18 cellular contexts compared by ENCODE assay signal in the genomic region with DNA sequence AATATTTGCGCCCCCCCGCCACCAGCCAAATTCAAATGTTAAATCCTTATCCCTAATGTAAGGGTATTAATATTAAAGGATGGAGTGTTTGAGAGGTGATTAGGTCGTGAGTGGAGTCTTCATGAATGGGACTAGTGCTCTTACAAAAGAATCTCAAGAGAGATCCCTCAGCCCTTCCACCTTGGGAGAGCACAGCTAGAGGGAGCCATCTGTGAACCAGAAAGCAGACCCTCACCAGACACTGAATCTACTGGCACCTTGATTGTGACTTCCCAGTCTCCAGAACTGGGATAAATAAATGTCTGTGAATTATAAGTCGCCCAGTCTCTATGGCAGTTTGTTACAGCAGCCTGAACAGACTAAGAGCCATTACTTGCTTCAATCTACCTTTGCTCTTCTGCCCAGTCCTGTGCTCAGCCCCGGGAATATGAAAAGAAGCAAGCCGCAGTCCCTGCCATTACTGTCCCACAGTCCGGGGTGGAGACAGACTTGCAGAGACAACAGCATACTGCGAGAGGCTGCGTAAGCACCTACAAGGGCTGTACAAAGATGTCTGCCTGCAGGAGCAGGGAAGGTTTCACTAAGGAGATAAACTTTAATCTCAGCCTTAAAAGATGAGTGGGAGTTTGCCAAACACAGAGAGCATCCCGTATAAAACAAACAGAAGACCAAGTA.
A peak's percentile ranks its signal among the peaks of the same experiment; 100 is the strongest.
DNase-seq lines count a peak whose midpoint lies in the region; ATAC-seq, FAIRE-seq and TF ChIP-seq lines count a peak whose summit lies in the region.
"Had no signal": no experiment of that assay in that cellular context is flagged by ENCODE, and none has a peak within 500 bp of the region (broad histone marks: within the 10 kb centered on the region; RNA-seq: fewer than 3 reads in every experiment).

No MANE protein-coding gene starts in this region.

- H2BK120ac ChIP-seq in mesendoderm (ENCODE audit: low read depth, low read length) = no peak overlapping the region

- H3K4me3 ChIP-seq in MM.1S (ENCODE audit: low read length) = no peak overlapping the region
- H3K4me3 ChIP-seq in astrocyte (ENCODE audit: insufficient read depth, low read depth, low read length) = no peak overlapping the region
- no peak overlapping the region for H3K4me3 ChIP-seq in mesendoderm (ENCODE audit: low read length)
- H3K4me3 ChIP-seq in aorta (ENCODE audit: low read length in 2 of 2) = no peak overlapping the region
- H3K4me3 ChIP-seq: BLaER1, GM12878 had no signal

- H3K36me3 Mint-ChIP-seq in astrocyte (ENCODE audit: low read depth, unreplicated experiment) (no peaks in the 10 kb centered on the region), T-cell (no peaks in the 10 kb centered on the region)
- H3K36me3 Mint-ChIP-seq: CD4-positive, alpha-beta memory T cell had no signal

- no peak overlapping the region for H4K5ac ChIP-seq in mesendoderm (ENCODE audit: low read length)

- no peak overlapping the region for H3K23ac ChIP-seq in mesendoderm (ENCODE audit: low read length)

- no peak for DNase-seq in MM.1S
- no peak for DNase-seq in astrocyte (ENCODE audit: low read depth)
- DNase-seq in mesendoderm = peak; percentile 24
- DNase-seq in DMS 273 treated with DMSO at 0.1 percent for 48 hours (lab: John Stamatoyannopoulos, UW) = no peak
- no peak for DNase-seq in T-cell
- DNase-seq in aorta = no peak
- no peak for DNase-seq in GM12892 (ENCODE audit: insufficient read length)
- DNase-seq: CD4-positive, alpha-beta memory T cell; EL; HCEC 1CT; Kasumi-1; NCI-H1105; NCI-H2081; NCI-H446 treated with DMSO at 0.1 percent for 48 hours had no signal

- no peaks in the 10 kb centered on the region for H3K9me3 Mint-ChIP-seq in astrocyte (ENCODE audit: unreplicated experiment)
- H3K9me3 Mint-ChIP-seq in T-cell = no peaks in the 10 kb centered on the region

- H3K9ac ChIP-seq in MM.1S (ENCODE audit: low read length) = no peak overlapping the region
- peak overlapping the region; percentile 23 for H3K9ac ChIP-seq in astrocyte (ENCODE audit: low read length)
- H3K9ac ChIP-seq in mesendoderm (ENCODE audit: low read length) = no peak overlapping the region
- H3K9ac ChIP-seq: BLaER1 had no signal

- no peak overlapping the region for H3K4me2 ChIP-seq in MM.1S (ENCODE audit: low read depth, low read length)
- peak overlapping the region; percentile 64 for H3K4me2 ChIP-seq in astrocyte (ENCODE audit: low read length)
- H3K4me2 ChIP-seq in mesendoderm (ENCODE audit: low read length) = no peak overlapping the region
- H3K4me2 ChIP-seq: BLaER1 had no signal

- no peaks in the 10 kb centered on the region for H4K20me1 ChIP-seq in MM.1S (ENCODE audit: insufficient read depth, low read length)
- H4K20me1 ChIP-seq in astrocyte (ENCODE audit: insufficient read depth, low read length) = no peaks in the 10 kb centered on the region
- H4K20me1 ChIP-seq: BLaER1 had no signal

- H3K27me3 Mint-ChIP-seq in astrocyte (ENCODE audit: low read depth, unreplicated experiment) (no peaks in the 10 kb centered on the region), T-cell (peaks cover 4 to 29% of the 10 kb centered on the region in 2 donors)

- H3K27ac ChIP-seq in MM.1S (ENCODE audit: low read length) (no peak overlapping the region), astrocyte (ENCODE audit: low read depth, low read length) (peak overlapping the region; percentile 82), mesendoderm (ENCODE audit: low read depth, low read length) (no peak overlapping the region), aorta (ENCODE audit: low read depth in 1 of 2, low read length in 2 of 2) (no peak overlapping the region)
- H3K27ac ChIP-seq: BLaER1 had no signal

- TF ChIP-seq CTCF in MM.1S (IDR thresholded peaks at IDR 0.05; ENCODE audit: low read length) = no peak
- no peak for TF ChIP-seq CTCF in astrocyte (IDR thresholded peaks at IDR 0.05; ENCODE audit: insufficient read depth, low read depth, low read length)

- H3K4ac ChIP-seq in mesendoderm (ENCODE audit: low read depth, low read length) = no peak overlapping the region

- no peaks in the 10 kb centered on the region for H3K79me1 ChIP-seq in mesendoderm (ENCODE audit: low read length)

- H3K9me3 ChIP-seq in MM.1S (replicated peaks; ENCODE audit: insufficient read depth, low read length) (no peaks in the 10 kb centered on the region), astrocyte (ENCODE audit: insufficient read depth, low read depth, low read length) (no peaks in the 10 kb centered on the region), aorta (ENCODE audit: control insufficient read depth, low read length) (no peaks in the 10 kb centered on the region)
- H3K9me3 ChIP-seq: BLaER1 had no signal

- H2AFZ ChIP-seq in MM.1S (ENCODE audit: low read length) = 0 out of 2 replicates have a peak overlapping the region, but pooled peaks have one; percentile 25
- H2AFZ ChIP-seq in astrocyte (ENCODE audit: low read depth, low read length) = peak overlapping the region; percentile 30

- H3K18ac ChIP-seq in mesendoderm (ENCODE audit: low read length) = no peak overlapping the region

- H3K4me3 Mint-ChIP-seq in astrocyte (ENCODE audit: unreplicated experiment) (no peak overlapping the region), T-cell (no peak overlapping the region)
- H3K4me3 Mint-ChIP-seq: CD4-positive, alpha-beta memory T cell had no signal

- no peak overlapping the region for H2BK5ac ChIP-seq in mesendoderm (ENCODE audit: low read length)

- H3K27me3 ChIP-seq in MM.1S (replicated peaks; ENCODE audit: insufficient read depth, low read length) = no peaks in the 10 kb centered on the region
- no peaks in the 10 kb centered on the region for H3K27me3 ChIP-seq in astrocyte (ENCODE audit: insufficient read depth, low read length)
- H3K27me3 ChIP-seq in mesendoderm (ENCODE audit: insufficient read depth, low read length, poor library complexity) = no peaks in the 10 kb centered on the region
- H3K27me3 ChIP-seq in aorta (ENCODE audit: control insufficient read depth in 1 of 2, insufficient read depth in 2 of 2, low read length in 1 of 2) = no peaks in the 10 kb centered on the region
- H3K27me3 ChIP-seq: BLaER1 had no signal

- no peak overlapping the region for H2BK15ac ChIP-seq in mesendoderm (replicated peaks; ENCODE audit: low read depth)

- WGBS in mesendoderm (ENCODE audit: extremely low coverage, insufficient coverage, low lambda C conversion rate) = no CpG with 5 or more reads among the region's 10 CpGs
- 86 to 88% methylated on average over 10 of the region's 10 CpGs for WGBS in aorta, 2 donors

- CTCF ChIA-PET in T-cell (lab: Charles Lee) = no interaction called here

- no peak for TF ChIP-seq POLR2A in GM12892 (IDR thresholded peaks at IDR 0.05; ENCODE audit: low read depth, low read length)

- POLR2A ChIA-PET in T-cell (lab: Charles Lee) = no interaction called here

- no peak overlapping the region for H2AK5ac ChIP-seq in mesendoderm (ENCODE audit: low read length)

- H4K8ac ChIP-seq in mesendoderm (ENCODE audit: low read depth, low read length) = no peak overlapping the region

- ATAC-seq in GM18868 (IDR thresholded peaks at IDR 0.05; ENCODE audit: unreplicated experiment) (peak; percentile 22), T-cell (replicated peaks in 1 of 4) (no peak), aorta (ENCODE audit: low FRiP score) (no peak)
- ATAC-seq: GM12878, Right ventricle myocardium inferior had no signal

- intact Hi-C loops in aorta (cut with DNase I) = no loop called here

- no peaks in the 10 kb centered on the region for H3K36me3 ChIP-seq in MM.1S (replicated peaks; ENCODE audit: insufficient read depth, low read length)
- H3K36me3 ChIP-seq in astrocyte (ENCODE audit: insufficient read depth, low read length) = no peaks in the 10 kb centered on the region
- no peaks in the 10 kb centered on the region for H3K36me3 ChIP-seq in mesendoderm (ENCODE audit: control insufficient read depth, insufficient read depth, low read length)
- no peaks in the 10 kb centered on the region for H3K36me3 ChIP-seq in aorta (ENCODE audit: control insufficient read depth in 1 of 2, insufficient read depth in 2 of 2, low read length in 1 of 2)
- H3K36me3 ChIP-seq: BLaER1 had no signal

- H3K4me1 ChIP-seq in MM.1S (ENCODE audit: low read length) (no peaks in the 10 kb centered on the region), astrocyte (ENCODE audit: insufficient read depth, low read length) (peaks cover 15% of the 10 kb centered on the region), mesendoderm (ENCODE audit: control insufficient read depth, low read depth, low read length) (no peaks in the 10 kb centered on the region), aorta (ENCODE audit: control insufficient read depth in 1 of 2, insufficient read depth in 2 of 2, low read length in 2 of 2) (no peaks in the 10 kb centered on the region)
- H3K4me1 ChIP-seq: BLaER1 had no signal

- H3K79me2 ChIP-seq in MM.1S (ENCODE audit: low read length) = no peaks in the 10 kb centered on the region
- H3K79me2 ChIP-seq in astrocyte (ENCODE audit: insufficient read depth, low read length) = no peaks in the 10 kb centered on the region
- H3K79me2 ChIP-seq in mesendoderm (ENCODE audit: control insufficient read depth, insufficient read depth, low read length) = no peaks in the 10 kb centered on the region

- FAIRE-seq in astrocyte (lab: Jason Lieb, UNC) (no peak), GM12892 (lab: Jason Lieb, UNC) (no peak)
- FAIRE-seq: GM12878 had no signal

- no peaks in the 10 kb centered on the region for H3F3A ChIP-seq in MM.1S (ENCODE audit: insufficient read depth, low read length)

- peak overlapping the region; percentile 85 for H3K27ac Mint-ChIP-seq in astrocyte (ENCODE audit: unreplicated experiment)
- no peak overlapping the region for H3K27ac Mint-ChIP-seq in T-cell
- H3K27ac Mint-ChIP-seq: CD4-positive, alpha-beta memory T cell had no signal

- no peak overlapping the region for H3K56ac ChIP-seq in mesendoderm (ENCODE audit: low read length)

- H3K9me2 ChIP-seq in MM.1S (replicated peaks; ENCODE audit: insufficient read depth, low read length) = no peaks in the 10 kb centered on the region

- H3K4me1 Mint-ChIP-seq in astrocyte (ENCODE audit: low read depth, unreplicated experiment) (peaks cover 25% of the 10 kb centered on the region), T-cell (no peaks in the 10 kb centered on the region)
- H3K4me1 Mint-ChIP-seq: CD4-positive, alpha-beta memory T cell had no signal
